ENCODE assay signal across 9 cellular contexts in the genomic region with DNA sequence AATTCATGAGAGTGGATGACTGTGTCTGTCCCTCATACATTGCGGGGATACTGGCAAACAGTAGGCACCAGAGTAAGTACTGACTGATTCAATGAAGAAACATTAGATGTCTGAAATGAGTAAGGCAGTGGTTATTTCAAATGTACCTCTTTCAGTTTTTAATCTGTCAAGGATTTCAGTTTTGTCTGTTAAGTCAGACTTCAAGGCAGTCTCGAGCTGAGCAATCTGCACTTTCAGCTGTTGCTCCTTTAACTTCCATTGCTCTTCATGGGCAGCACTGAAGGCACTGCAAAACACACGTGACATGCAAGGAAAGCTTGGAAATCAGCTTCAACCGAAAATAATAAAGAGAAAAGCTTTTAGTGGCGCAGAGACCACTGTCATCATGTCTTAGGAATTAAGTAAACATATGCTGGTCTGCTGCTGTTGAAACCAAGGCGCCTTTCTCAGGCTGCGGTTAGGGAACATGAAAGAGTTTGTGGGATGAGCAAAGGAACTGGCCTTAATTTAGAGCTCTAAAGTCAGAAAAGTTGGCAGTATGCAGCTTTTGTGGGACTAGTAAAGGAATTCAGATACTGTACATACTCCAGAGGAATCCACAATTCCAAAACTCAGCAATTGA. TPM values are rescaled to one million over a fixed set of nuclear protein-coding genes. Genes with fewer than 3 reads are reported as not detected.
DNase-seq lines count a peak whose midpoint lies in the region; ATAC-seq and TF ChIP-seq lines count a peak whose summit lies in the region.
"Had no signal": no experiment of that assay in that cellular context is flagged by ENCODE, and none has a peak within 500 bp of the region (broad histone marks: within the 10 kb centered on the region; RNA-seq: fewer than 3 reads in every experiment).

No MANE protein-coding gene starts in this region.

- H3K4me1 ChIP-seq in gastrocnemius medialis, result no peaks in the 10 kb centered on the region

- H3K36me3 Mint-ChIP-seq in stimulated activated naive B cell treated with anti-CD40 and anti-IgM and Interleukin-4, amounts not matched to agents 10 μg/mL and 1 μg/mL and 100 μg/mL, for 72 hours, result no peaks in the 10 kb centered on the region

- H3K9me3 Mint-ChIP-seq in stimulated activated naive B cell treated with anti-CD40 and anti-IgM and Interleukin-4, amounts not matched to agents 10 μg/mL and 1 μg/mL and 100 μg/mL, for 72 hours, result no peaks in the 10 kb centered on the region
- H3K9me3 Mint-ChIP-seq: activated T-helper 1 cell treated with anti-CD3 and anti-CD28 coated beads, Interleukin-12 subunit alpha, Interleukin-12 subunit beta, Interleukin-2, Interleukin-4 antibody, amounts not matched to agents 30 ng/mL and 10 ng/mL and 1 ng/mL, durations not matched to agents 14 hours and 24 hours and 36 hours had no signal

- peak; percentile 54 for ATAC-seq in GM18909 (IDR thresholded peaks at IDR 0.05; ENCODE audit: poor library complexity, unreplicated experiment)
- ATAC-seq in stimulated activated naive B cell treated with anti-CD40 and anti-IgM and Interleukin-4, amounts not matched to agents 10 μg/mL and 1 μg/mL and 100 μg/mL, for 72 hours (replicated peaks), result no peak
- no peak for ATAC-seq in gastrocnemius medialis

- intact Hi-C loops in gastrocnemius medialis (cut with DNase I; ENCODE audit: low total_unique reads), result no loop called here

- no peaks in the 10 kb centered on the region for H3K27me3 Mint-ChIP-seq in stimulated activated naive B cell treated with anti-CD40 and anti-IgM and Interleukin-4, amounts not matched to agents 10 μg/mL and 1 μg/mL and 100 μg/mL, for 72 hours

- no peaks in the 10 kb centered on the region for H3K27me3 ChIP-seq in gastrocnemius medialis

- in situ Hi-C loops in gastrocnemius medialis (cut with MboI; ENCODE audit: low sequenced_read_pairs in 4 of 4), result no loop called here

- H3K4me3 Mint-ChIP-seq in stimulated activated naive B cell treated with anti-CD40 and anti-IgM and Interleukin-4, amounts not matched to agents 10 μg/mL and 1 μg/mL and 100 μg/mL, for 72 hours, result no peak overlapping the region
- H3K4me3 Mint-ChIP-seq: activated T-helper 1 cell treated with anti-CD3 and anti-CD28 coated beads, Interleukin-12 subunit alpha, Interleukin-12 subunit beta, Interleukin-2, Interleukin-4 antibody, amounts not matched to agents 30 ng/mL and 10 ng/mL and 1 ng/mL, durations not matched to agents 14 hours and 24 hours and 36 hours had no signal

- H3K36me3 ChIP-seq in gastrocnemius medialis, result no peaks in the 10 kb centered on the region

- H3K27ac ChIP-seq in gastrocnemius medialis, result no peak overlapping the region

- H3K9me3 ChIP-seq in gastrocnemius medialis, result no peaks in the 10 kb centered on the region

- TF ChIP-seq CTCF in foreskin fibroblast (IDR thresholded peaks at IDR 0.05; ENCODE audit: low read depth, low read length), result no peak
- TF ChIP-seq CTCF in gastrocnemius medialis (IDR thresholded peaks at IDR 0.05 in 4 of 5, conservative IDR thresholded peaks at IDR 0.05 in 1 of 5), result no peak

- peak; percentile 77 for DNase-seq in AG08395 (ENCODE audit: low spot score)
- DNase-seq in HS-5 (ENCODE audit: low read depth), result peak; percentile 80
- peak; percentile 82 to 88 for DNase-seq in foreskin fibroblast
- DNase-seq in stimulated activated naive B cell treated with anti-CD40 and anti-IgM and Interleukin-4, amounts not matched to agents 10 μg/mL and 1 μg/mL and 100 μg/mL, for 72 hours, result no peak
- DNase-seq in pons (ENCODE audit: low spot score), result no peak
- no peak for DNase-seq in gastrocnemius medialis
- no peak for DNase-seq in kidney glomerular epithelial cell (lab: John Stamatoyannopoulos, UW)

- H3K4me1 Mint-ChIP-seq in stimulated activated naive B cell treated with anti-CD40 and anti-IgM and Interleukin-4, amounts not matched to agents 10 μg/mL and 1 μg/mL and 100 μg/mL, for 72 hours, result no peaks in the 10 kb centered on the region

- H3K4me3 ChIP-seq in foreskin fibroblast (ENCODE audit: low read depth in 1 of 2, low read length in 2 of 2), result peak overlapping the region; percentile 14
- no peak overlapping the region for H3K4me3 ChIP-seq in gastrocnemius medialis

- no peak overlapping the region for H3K27ac Mint-ChIP-seq in stimulated activated naive B cell treated with anti-CD40 and anti-IgM and Interleukin-4, amounts not matched to agents 10 μg/mL and 1 μg/mL and 100 μg/mL, for 72 hours
- H3K27ac Mint-ChIP-seq: activated T-helper 1 cell treated with anti-CD3 and anti-CD28 coated beads, Interleukin-12 subunit alpha, Interleukin-12 subunit beta, Interleukin-2, Interleukin-4 antibody, amounts not matched to agents 30 ng/mL and 10 ng/mL and 1 ng/mL, durations not matched to agents 14 hours and 24 hours and 36 hours had no signal

- TF ChIP-seq POLR2A in gastrocnemius medialis (IDR thresholded peaks at IDR 0.05), result no peak

RNA-seq across cellular contexts. Expression of gene RPGRIP1L, which starts 38.8 kb away (rescaled TPM):
- total RNA-seq in gastrocnemius medialis, result under 1 TPM; 0.53 to 0.75 (median 0.68) TPM

RNA-seq across cellular contexts. Expression of gene FTO, which starts 39.1 kb away (rescaled TPM):
- total RNA-seq in gastrocnemius medialis, result 10 to 100 TPM; 62.0 to 90.1 (median 75.1) TPM

Comparison
In these comparisons a context has a peak if more than half of its experiments do, and no peak if none do; other contexts are left out.
1. DNase-seq: peak in AG08395 (single experiment), HS-5 (single experiment) and foreskin fibroblast (2 of 2); none in stimulated activated naive B cell treated with anti-CD40 and anti-IgM and Interleukin-4, amounts not matched to agents 10 μg/mL and 1 μg/mL and 100 μg/mL, for 72 hours (single experiment), pons (single experiment), gastrocnemius medialis (0 of 2) and kidney glomerular epithelial cell (single experiment).
2. H3K4me3 ChIP-seq: peak in foreskin fibroblast (2 of 2); none in gastrocnemius medialis (0 of 4).